In the genomic region with DNA sequence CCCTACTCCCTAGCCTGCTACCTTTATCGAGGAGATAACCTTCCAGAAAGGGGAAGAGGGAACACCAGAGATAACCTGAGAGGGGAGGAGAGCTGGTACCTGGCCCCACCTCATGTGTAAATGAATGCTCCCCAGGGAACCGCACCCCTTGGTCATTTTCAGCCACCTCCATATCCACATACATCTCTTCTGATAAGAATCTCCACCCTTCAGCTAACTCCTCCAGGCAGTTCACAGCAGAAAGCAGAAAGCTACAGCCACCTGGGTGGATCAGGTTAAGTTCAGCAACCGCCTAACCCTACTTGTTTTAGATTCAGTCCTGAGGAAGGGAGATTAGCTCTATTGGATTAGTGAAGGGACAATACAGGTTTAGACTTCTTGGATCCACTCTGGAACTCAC, we compare ENCODE assay signal across 16 cellular contexts. TPM values are rescaled to one million over a fixed set of nuclear protein-coding genes. Genes with fewer than 3 reads are reported as not detected.
DNase-seq lines count a peak whose midpoint lies in the region; FAIRE-seq and TF ChIP-seq lines count a peak whose summit lies in the region.
"Had no signal": no experiment of that assay in that cellular context is flagged by ENCODE, and none has a peak within 500 bp of the region (broad histone marks: within the 10 kb centered on the region; RNA-seq: fewer than 3 reads in every experiment).

No MANE protein-coding gene starts in this region.

- H3K79me1 ChIP-seq in mesenchymal stem cell (replicated peaks; ENCODE audit: low read length, poor library complexity, severe bottlenecking) = no peaks in the 10 kb centered on the region

- intact Hi-C loops in activated T-helper 2 cell treated with anti-CD3 and anti-CD28 coated beads, Interferon-gamma antibody, Interleukin-2, Interleukin-4, amounts not matched to agents 10 μg/mL and 5 μg/mL and 100 μg/mL, durations not matched to agents 14 hours and 24 hours and 36 hours (cut with micrococcal nuclease) = loop anchor here (1.0 to 10.0 kb wide), 2 partner anchors 9 to 572 kb away; no protein-coding TSS in a partner anchor

- H3K23ac ChIP-seq in mesenchymal stem cell (ENCODE audit: low read length in 2 of 2) = no peak overlapping the region

- no peak overlapping the region for H2BK5ac ChIP-seq in mesenchymal stem cell (ENCODE audit: low read depth, low read length, poor library complexity, severe bottlenecking)

- WGBS in mesenchymal stem cell = 94% methylated on average over 3 of the region's 3 CpGs

- H3K27ac Mint-ChIP-seq in activated T-helper 2 cell treated with anti-CD3 and anti-CD28 coated beads, Interferon-gamma antibody, Interleukin-2, Interleukin-4, amounts not matched to agents 10 μg/mL and 5 μg/mL and 100 μg/mL, durations not matched to agents 14 hours and 24 hours and 36 hours = peak overlapping the region; percentile 79
- H3K27ac Mint-ChIP-seq: CD4-positive, alpha-beta T cell had no signal

- no peak overlapping the region for H3K4me3 ChIP-seq in mesenchymal stem cell (ENCODE audit: insufficient read depth in 1 of 2, low read depth in 1 of 2, low read length in 2 of 2)
- H3K4me3 ChIP-seq: SK-N-MC had no signal

- no peak overlapping the region for H3K18ac ChIP-seq in mesenchymal stem cell (ENCODE audit: low read depth in 1 of 2, low read length in 2 of 2)

- no peaks in the 10 kb centered on the region for H3K36me3 ChIP-seq in mesenchymal stem cell (ENCODE audit: control insufficient read depth in 1 of 2, insufficient read depth in 2 of 2, low read depth in 1 of 2, low read length in 2 of 2)

- H3K4me3 Mint-ChIP-seq in activated T-helper 2 cell treated with anti-CD3 and anti-CD28 coated beads, Interferon-gamma antibody, Interleukin-2, Interleukin-4, amounts not matched to agents 10 μg/mL and 5 μg/mL and 100 μg/mL, durations not matched to agents 14 hours and 24 hours and 36 hours (ENCODE audit: low read depth) = no peak overlapping the region
- H3K4me3 Mint-ChIP-seq: CD4-positive, alpha-beta T cell had no signal

- no peak overlapping the region for H3K4me2 ChIP-seq in mesenchymal stem cell (ENCODE audit: low read length, poor library complexity, severe bottlenecking)

- peak; percentile 16 for FAIRE-seq in GM12891 (lab: Jason Lieb, UNC)
- FAIRE-seq in urothelium cell line (lab: Jason Lieb, UNC) = no peak
- FAIRE-seq: RCC 7860 had no signal

- no peak overlapping the region for H3K27ac ChIP-seq in mesenchymal stem cell (ENCODE audit: low read length, poor library complexity, severe bottlenecking)
- H3K27ac ChIP-seq: HL-60, SK-N-MC had no signal

- H3K9me3 ChIP-seq in mesenchymal stem cell (ENCODE audit: control insufficient read depth, low read length) = no peaks in the 10 kb centered on the region
- H3K9me3 ChIP-seq: BE2C had no signal

- no peak overlapping the region for H2BK120ac ChIP-seq in mesenchymal stem cell (ENCODE audit: low read depth, low read length)

- peak overlapping the region; percentile 10 for H4K91ac ChIP-seq in mesenchymal stem cell (ENCODE audit: low read length)

- no peaks in the 10 kb centered on the region for H3K27me3 ChIP-seq in mesenchymal stem cell (ENCODE audit: control insufficient read depth in 1 of 2, insufficient read depth in 1 of 2, low read length in 2 of 2)
- H3K27me3 ChIP-seq: BE2C had no signal

- no peak overlapping the region for H3K9ac ChIP-seq in mesenchymal stem cell (ENCODE audit: low read length)

- H3K4me1 Mint-ChIP-seq in activated T-helper 2 cell treated with anti-CD3 and anti-CD28 coated beads, Interferon-gamma antibody, Interleukin-2, Interleukin-4, amounts not matched to agents 10 μg/mL and 5 μg/mL and 100 μg/mL, durations not matched to agents 14 hours and 24 hours and 36 hours (ENCODE audit: low read depth) = peaks cover 67% of the 10 kb centered on the region

- no peak overlapping the region for H2AFZ ChIP-seq in mesenchymal stem cell (ENCODE audit: low read depth, low read length)

- peaks cover 8% of the 10 kb centered on the region for H3K4me1 ChIP-seq in mesenchymal stem cell (ENCODE audit: control insufficient read depth, insufficient read depth, low read depth, low read length)
- H3K4me1 ChIP-seq: BE2C had no signal

- no peaks in the 10 kb centered on the region for H3K27me3 Mint-ChIP-seq in activated T-helper 2 cell treated with anti-CD3 and anti-CD28 coated beads, Interferon-gamma antibody, Interleukin-2, Interleukin-4, amounts not matched to agents 10 μg/mL and 5 μg/mL and 100 μg/mL, durations not matched to agents 14 hours and 24 hours and 36 hours (ENCODE audit: low read depth)

- DNase-seq in GM12891 (ENCODE audit: insufficient read length, low spot score) (no peak), NCI-H82 treated with DMSO at 0.1 percent for 48 hours (lab: John Stamatoyannopoulos, UW; ENCODE audit: unreplicated experiment) (peak; percentile 46), mesenchymal stem cell (no peak), urothelium cell line (ENCODE audit: low spot score) (no peak), NCI-H2029 treated with DMSO at 0.1 percent for 48 hours (lab: John Stamatoyannopoulos, UW) (no peak), SW 1271 (lab: John Stamatoyannopoulos, UW) (no peak)
- no peak for DNase-seq in activated T-helper 2 cell treated with anti-CD3 and anti-CD28 coated beads, Interferon-gamma antibody, Interleukin-2, Interleukin-4, amounts not matched to agents 10 μg/mL and 5 μg/mL and 100 μg/mL, durations not matched to agents 14 hours and 24 hours and 36 hours (ENCODE audit: low spot score)
- DNase-seq: BE2C; CD4-positive, alpha-beta T cell; NCI-H1417 treated with DMSO at 0.1 percent for 48 hours; NCI-H2081; NCI-H748 treated with DMSO at 0.1 percent for 48 hours; Right ventricle myocardium superior had no signal

- H2BK15ac ChIP-seq in mesenchymal stem cell (ENCODE audit: low read depth, poor library complexity, severe bottlenecking) = no peak overlapping the region

- peak overlapping the region; percentile 59 to 79 for H2BK12ac ChIP-seq in mesenchymal stem cell (ENCODE audit: low read length in 2 of 2)

- no peak for TF ChIP-seq POLR2A in GM12891 (IDR thresholded peaks at IDR 0.05; ENCODE audit: low read depth, low read length)

- peak overlapping the region in 1 of 2 experiments; percentile 13 for H3K4ac ChIP-seq in mesenchymal stem cell (ENCODE audit: low read depth in 1 of 2, low read length in 2 of 2)

- H2AK5ac ChIP-seq in mesenchymal stem cell (ENCODE audit: low read length, severe bottlenecking) = peak overlapping the region; percentile 87

- H4K8ac ChIP-seq in mesenchymal stem cell (ENCODE audit: low read length) = peak overlapping the region; percentile 12

- H3K36me3 Mint-ChIP-seq in activated T-helper 2 cell treated with anti-CD3 and anti-CD28 coated beads, Interferon-gamma antibody, Interleukin-2, Interleukin-4, amounts not matched to agents 10 μg/mL and 5 μg/mL and 100 μg/mL, durations not matched to agents 14 hours and 24 hours and 36 hours (ENCODE audit: low read depth) = peaks cover 3% of the 10 kb centered on the region

- no peaks in the 10 kb centered on the region for H3K9me3 Mint-ChIP-seq in activated T-helper 2 cell treated with anti-CD3 and anti-CD28 coated beads, Interferon-gamma antibody, Interleukin-2, Interleukin-4, amounts not matched to agents 10 μg/mL and 5 μg/mL and 100 μg/mL, durations not matched to agents 14 hours and 24 hours and 36 hours
- H3K9me3 Mint-ChIP-seq: CD4-positive, alpha-beta T cell had no signal

- H3K14ac ChIP-seq in mesenchymal stem cell (ENCODE audit: low read length in 2 of 2) = no peak overlapping the region

TF ChIP-seq in GM12891, 5 proteins besides CTCF, POLR2A, EP300 and RAD21:
- TF ChIP-seq SPI1 (IDR thresholded peaks at IDR 0.05; ENCODE audit: low read depth, low read length) = 0 out of 2 replicates have a peak, but pooled peaks have one; percentile 7
- no peak for TF ChIP-seq POU2F2 (IDR thresholded peaks at IDR 0.05; ENCODE audit: low read depth, low read length)
- TF ChIP-seq PAX5 (IDR thresholded peaks at IDR 0.05; ENCODE audit: insufficient read depth, low read length, severe bottlenecking) = no peak
- no peak for TF ChIP-seq POLR2AphosphoS5 (IDR thresholded peaks at IDR 0.05; ENCODE audit: low read depth, low read length)
- TF ChIP-seq TAF1 (IDR thresholded peaks at IDR 0.05; ENCODE audit: low read depth, low read length) = no peak

RNA-seq across cellular contexts. Expression of a gene that starts 38.0 kb away (rescaled TPM):
- polyA plus RNA-seq in GM12891 (2012; ENCODE audit: low read depth, missing spikeins) = not detected
- total RNA-seq in activated T-helper 2 cell treated with anti-CD3 and anti-CD28 coated beads, Interferon-gamma antibody, Interleukin-2, Interleukin-4, amounts not matched to agents 10 μg/mL and 5 μg/mL and 100 μg/mL, durations not matched to agents 14 hours and 24 hours and 36 hours = 0.41 and 0.92 TPM in 2 replicates
- 6.6 TPM for polyA plus RNA-seq in mesenchymal stem cell (2013, experiment 1 of 2)
- 6.6 TPM for polyA plus RNA-seq in mesenchymal stem cell (2013, experiment 2 of 2)
- total RNA-seq: CD4-positive, alpha-beta T cell had no signal
